14 cellular contexts compared by ENCODE assay signal in the genomic region with DNA sequence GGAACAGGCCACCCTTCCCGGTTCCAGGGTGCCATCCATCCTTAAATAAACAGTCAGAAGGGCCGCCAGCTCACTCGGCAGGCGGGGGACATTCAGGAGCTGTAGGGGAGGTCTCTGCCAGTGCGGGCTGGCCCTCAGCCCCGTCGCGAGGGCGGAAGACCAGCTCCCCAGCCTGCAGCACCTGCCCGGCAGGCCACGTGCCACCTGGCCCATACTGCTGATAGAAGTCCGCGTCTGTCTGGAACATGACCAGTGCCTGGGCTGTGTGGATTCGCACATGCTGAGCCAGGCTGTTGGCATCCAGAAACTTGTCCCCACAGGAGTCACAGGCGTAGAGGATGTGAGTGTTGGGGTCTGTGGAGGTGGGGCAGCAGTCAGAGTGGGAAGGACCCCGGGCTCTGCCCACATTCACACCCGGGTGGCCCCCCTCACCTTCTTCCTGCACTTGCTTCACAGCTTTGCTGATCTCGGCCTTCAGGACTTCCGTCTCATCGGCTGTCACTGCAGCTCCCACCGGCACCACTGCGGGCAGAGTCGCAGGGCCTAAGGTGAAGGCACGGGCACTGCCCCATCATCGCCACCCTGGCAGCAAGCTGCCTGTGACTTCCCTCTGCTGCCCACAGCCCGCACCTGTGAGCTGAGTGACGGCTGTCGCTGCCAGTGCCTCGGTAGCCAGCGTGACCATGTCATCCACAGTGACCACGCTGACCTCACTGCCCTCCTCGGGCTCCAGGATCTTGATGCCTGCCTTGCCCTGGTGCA. TPM values are rescaled to one million over a fixed set of nuclear protein-coding genes. Genes with fewer than 3 reads are reported as not detected.
DNase-seq lines count a peak whose midpoint lies in the region; ATAC-seq and TF ChIP-seq lines count a peak whose summit lies in the region.
"Had no signal": no experiment of that assay in that cellular context is flagged by ENCODE, and none has a peak within 500 bp of the region (broad histone marks: within the 10 kb centered on the region; RNA-seq: fewer than 3 reads in every experiment).

No MANE protein-coding gene starts in this region.

- H3K27ac ChIP-seq in testis: no peak overlapping the region
- no peak overlapping the region for H3K27ac ChIP-seq in effector memory CD4-positive, alpha-beta T cell (ENCODE audit: insufficient read depth, low read length, poor library complexity, severe bottlenecking)
- H3K27ac ChIP-seq: colonic mucosa, GM23248 had no signal

- 89 to 90% methylated on average over 32 of the region's 32 CpGs for WGBS in testis, 2 donors

- H3K4me1 Mint-ChIP-seq in activated T-cell treated with anti-CD3 and anti-CD28 coated beads, Interleukin-2, amount 50 U/mL, for 72 hours (ENCODE audit: low read depth): peaks cover 21% of the 10 kb centered on the region
- peaks cover 5% of the 10 kb centered on the region for H3K4me1 Mint-ChIP-seq in activated T-cell treated with anti-CD3 and anti-CD28 coated beads, Interleukin-2, amount 50 U/mL, for 4 hours (ENCODE audit: low read depth)
- peaks cover 14% of the 10 kb centered on the region for H3K4me1 Mint-ChIP-seq in activated naive CD8-positive, alpha-beta T cell treated with anti-CD3 and anti-CD28 coated beads for 36 hours

- H3K27ac Mint-ChIP-seq in activated T-cell treated with anti-CD3 and anti-CD28 coated beads, Interleukin-2, amount 50 U/mL, for 72 hours: peak overlapping the region; percentile 33
- peak overlapping the region; percentile 42 for H3K27ac Mint-ChIP-seq in activated naive CD8-positive, alpha-beta T cell treated with anti-CD3 and anti-CD28 coated beads for 36 hours

- DNase-seq in activated T-cell treated with anti-CD3 and anti-CD28 coated beads, Interleukin-2, amount 50 U/mL, for 72 hours: no peak
- DNase-seq in activated T-cell treated with anti-CD3 and anti-CD28 coated beads, Interleukin-2, amount 50 U/mL, for 4 hours: no peak
- DNase-seq in activated naive CD8-positive, alpha-beta T cell treated with anti-CD3 and anti-CD28 coated beads for 36 hours: no peak
- DNase-seq in left lobe of liver (ENCODE audit: low spot score) (peak; percentile 53), testis (peak; percentile 15), epidermal melanocyte (ENCODE audit: insufficient read length, low spot score) (no peak)
- DNase-seq in effector memory CD4-positive, alpha-beta T cell: no peak
- DNase-seq: colonic mucosa, COR-L47, GM23248, NCI-H187 treated with DMSO at 0.1 percent for 48 hours, NCI-H524 treated with DMSO at 0.1 percent for 48 hours had no signal

- no peak for TF ChIP-seq POLR2A in testis (IDR thresholded peaks at IDR 0.05)

- no peak for TF ChIP-seq CTCF in testis (IDR thresholded peaks at IDR 0.05)

- H3K9me3 Mint-ChIP-seq in activated T-cell treated with anti-CD3 and anti-CD28 coated beads, Interleukin-2, amount 50 U/mL, for 72 hours: no peaks in the 10 kb centered on the region
- no peaks in the 10 kb centered on the region for H3K9me3 Mint-ChIP-seq in activated T-cell treated with anti-CD3 and anti-CD28 coated beads, Interleukin-2, amount 50 U/mL, for 4 hours
- H3K9me3 Mint-ChIP-seq in activated naive CD8-positive, alpha-beta T cell treated with anti-CD3 and anti-CD28 coated beads for 36 hours: no peaks in the 10 kb centered on the region

- no peaks in the 10 kb centered on the region for H3K27me3 ChIP-seq in testis
- no peaks in the 10 kb centered on the region for H3K27me3 ChIP-seq in effector memory CD4-positive, alpha-beta T cell (replicated peaks; ENCODE audit: control insufficient read depth, insufficient read depth, low read length, poor library complexity, severe bottlenecking)
- H3K27me3 ChIP-seq: colonic mucosa had no signal

- H3K36me3 Mint-ChIP-seq in activated T-cell treated with anti-CD3 and anti-CD28 coated beads, Interleukin-2, amount 50 U/mL, for 72 hours (ENCODE audit: insufficient read depth in 2 of 2): peaks cover 1 to 15% of the 10 kb centered on the region in 2 donors
- peaks cover 27% of the 10 kb centered on the region for H3K36me3 Mint-ChIP-seq in activated T-cell treated with anti-CD3 and anti-CD28 coated beads, Interleukin-2, amount 50 U/mL, for 4 hours (ENCODE audit: insufficient read depth)
- H3K36me3 Mint-ChIP-seq in activated naive CD8-positive, alpha-beta T cell treated with anti-CD3 and anti-CD28 coated beads for 36 hours: peaks cover 18% of the 10 kb centered on the region

- H3K27me3 Mint-ChIP-seq in activated T-cell treated with anti-CD3 and anti-CD28 coated beads, Interleukin-2, amount 50 U/mL, for 72 hours (ENCODE audit: low read depth): no peaks in the 10 kb centered on the region
- H3K27me3 Mint-ChIP-seq in activated T-cell treated with anti-CD3 and anti-CD28 coated beads, Interleukin-2, amount 50 U/mL, for 4 hours (ENCODE audit: low read depth): no peaks in the 10 kb centered on the region
- H3K27me3 Mint-ChIP-seq in activated naive CD8-positive, alpha-beta T cell treated with anti-CD3 and anti-CD28 coated beads for 36 hours: no peaks in the 10 kb centered on the region

- no peaks in the 10 kb centered on the region for H3K36me3 ChIP-seq in testis (ENCODE audit: low read depth, missing control alignments)
- peaks cover 95% of the 10 kb centered on the region for H3K36me3 ChIP-seq in effector memory CD4-positive, alpha-beta T cell (ENCODE audit: control insufficient read depth, insufficient read depth, low read length)

- no peak overlapping the region for H3K4me3 ChIP-seq in testis
- H3K4me3 ChIP-seq in effector memory CD4-positive, alpha-beta T cell (ENCODE audit: insufficient read depth, low read depth, low read length, poor library complexity, severe bottlenecking): no peak overlapping the region
- H3K4me3 ChIP-seq: colonic mucosa, GM23248 had no signal

- no peak overlapping the region for H3K4me3 Mint-ChIP-seq in activated T-cell treated with anti-CD3 and anti-CD28 coated beads, Interleukin-2, amount 50 U/mL, for 72 hours
- no peak overlapping the region for H3K4me3 Mint-ChIP-seq in activated T-cell treated with anti-CD3 and anti-CD28 coated beads, Interleukin-2, amount 50 U/mL, for 4 hours
- no peak overlapping the region for H3K4me3 Mint-ChIP-seq in activated naive CD8-positive, alpha-beta T cell treated with anti-CD3 and anti-CD28 coated beads for 36 hours

- H3K4me1 ChIP-seq in testis: peaks cover 20% of the 10 kb centered on the region
- H3K4me1 ChIP-seq in effector memory CD4-positive, alpha-beta T cell (ENCODE audit: control insufficient read depth, insufficient read depth, low read length, poor library complexity, severe bottlenecking): no peaks in the 10 kb centered on the region

- intact Hi-C loops in testis (cut with DNase I; ENCODE audit: low total_unique reads): no loop called here

- no peaks in the 10 kb centered on the region for H3K9me3 ChIP-seq in testis
- no peaks in the 10 kb centered on the region for H3K9me3 ChIP-seq in effector memory CD4-positive, alpha-beta T cell (ENCODE audit: control insufficient read depth, low read length)
- H3K9me3 ChIP-seq: colonic mucosa had no signal

- peak in 1 of 2 donors; percentile 8 for ATAC-seq in activated T-cell treated with anti-CD3 and anti-CD28 coated beads, Interleukin-2, amount 50 U/mL, for 72 hours (replicated peaks in 1 of 2)
- no peak for ATAC-seq in activated T-cell treated with anti-CD3 and anti-CD28 coated beads, Interleukin-2, amount 50 U/mL, for 4 hours
- ATAC-seq in left lobe of liver: peak; percentile 53
- no peak for ATAC-seq in GM19455 (IDR thresholded peaks at IDR 0.05; ENCODE audit: unreplicated experiment)
- ATAC-seq: SK-N-SH treated with all-trans-retinoic acid at 6 μM for 48 hours had no signal

RNA-seq across cellular contexts. Expression of a gene that starts 33.8 kb away (rescaled TPM):
- 10 to 100 TPM; 76.0 to 84.1 TPM for total RNA-seq in activated T-cell treated with anti-CD3 and anti-CD28 coated beads, Interleukin-2, amount 50 U/mL, for 72 hours
- 10 to 100 TPM; 74.2 to 86.9 (median 81.1) TPM for total RNA-seq in activated T-cell treated with anti-CD3 and anti-CD28 coated beads, Interleukin-2, amount 50 U/mL, for 4 hours
- 10 to 100 TPM; 52.3 to 56.1 TPM for total RNA-seq in activated naive CD8-positive, alpha-beta T cell treated with anti-CD3 and anti-CD28 coated beads for 36 hours
- total RNA-seq in left lobe of liver (14.3 TPM), testis (10 to 100 TPM; 60.2 to 65.8 TPM)
- polyA plus RNA-seq in testis (ENCODE audit: insufficient read depth, low read depth, low replicate concordance): 53.6 TPM

Comparison
In these comparisons a context has a peak if more than half of its experiments do, and no peak if none do; other contexts are left out.
1. DNase-seq: peak in left lobe of liver (single experiment) and testis (single experiment); none in activated T-cell treated with anti-CD3 and anti-CD28 coated beads, Interleukin-2, amount 50 U/mL, for 72 hours (0 of 2), activated T-cell treated with anti-CD3 and anti-CD28 coated beads, Interleukin-2, amount 50 U/mL, for 4 hours (single experiment), activated naive CD8-positive, alpha-beta T cell treated with anti-CD3 and anti-CD28 coated beads for 36 hours (single experiment), epidermal melanocyte (single experiment) and effector memory CD4-positive, alpha-beta T cell (0 of 3).